Comparison of ENCODE assay signal across 13 cellular contexts in genomic region chr11:67585911-67586310, GRCh38. TPM values are rescaled to one million over a fixed set of nuclear protein-coding genes. Genes with fewer than 3 reads are reported as not detected.
DNase-seq lines count a peak whose midpoint lies in the region; ATAC-seq and TF ChIP-seq lines count a peak whose summit lies in the region.
"Had no signal": no experiment of that assay in that cellular context is flagged by ENCODE, and none has a peak within 500 bp of the region (broad histone marks: within the 10 kb centered on the region; RNA-seq: fewer than 3 reads in every experiment).

No MANE protein-coding gene starts in this region.

- H3K27ac ChIP-seq in OCI-LY7 (ENCODE audit: low read depth, low read length, poor library complexity, severe bottlenecking) (peak overlapping the region; percentile 84), endodermal cell (ENCODE audit: low read depth, low read length) (no peak overlapping the region)
- H3K27ac ChIP-seq: right lobe of liver had no signal

- POLR2A ChIA-PET in OCI-LY7 (lab: Charles Lee) = no interaction called here

- CTCF ChIA-PET in OCI-LY7 (lab: Charles Lee; ENCODE audit: unreplicated experiment) = no interaction called here

- H3K4me3 Mint-ChIP-seq in endodermal cell = peak overlapping the region; percentile 86

- H3K9me2 ChIP-seq in OCI-LY7 (ENCODE audit: insufficient read depth, low read length) = no peaks in the 10 kb centered on the region

- H3K36me3 ChIP-seq in OCI-LY7 (ENCODE audit: insufficient read depth, low read length) (peaks cover 62% of the 10 kb centered on the region), endodermal cell (ENCODE audit: control insufficient read depth, insufficient read depth, low read length) (peaks cover 40% of the 10 kb centered on the region)
- H3K36me3 ChIP-seq: right lobe of liver had no signal

- H3K36me3 Mint-ChIP-seq in endodermal cell (ENCODE audit: low read depth) = peaks cover 49% of the 10 kb centered on the region

- H3K27ac Mint-ChIP-seq in endodermal cell = peak overlapping the region; percentile 92

- peak; percentile 20 for DNase-seq in OCI-LY7 (ENCODE audit: low spot score)
- DNase-seq in endodermal cell = no peak
- DNase-seq in retinal pigment epithelial cell (ENCODE audit: low read depth) = no peak
- DNase-seq in GM20000 (ENCODE audit: low spot score) = no peak
- DNase-seq in activated CD4-positive, alpha-beta T cell treated with anti-CD3 and anti-CD28 coated beads for 1 hour = no peak
- DNase-seq: activated effector memory CD4-positive, alpha-beta T cell treated with anti-CD3 and anti-CD28 coated beads, Interleukin-2, amount 50 U/mL, for 16 hours; dermis blood vessel endothelial cell; head of caudate nucleus; NCI-H2081 treated with DMSO at 0.1 percent for 48 hours; right lobe of liver had no signal

- H3K4me3 ChIP-seq in GM08714 (ENCODE audit: low read length) (peak overlapping the region; percentile 71; the same call in 1 of the 2 replicates), OCI-LY7 (ENCODE audit: low read depth, low read length, poor library complexity, severe bottlenecking) (peak overlapping the region; percentile 88), endodermal cell (ENCODE audit: low read length) (peak overlapping the region; percentile 92), retinal pigment epithelial cell (ENCODE audit: low read length) (peak overlapping the region; percentile 83)
- H3K4me3 ChIP-seq: right lobe of liver had no signal

- WGBS in endodermal cell (ENCODE audit: insufficient coverage in 1 of 2, insufficient read length in 1 of 2), 2 experiments = 89 to 100% methylated on average over 1 to 4 of the region's 4 CpGs

- BruUV-seq in OCI-LY7 (replicated peaks; lab: Mats Ljungman, UMichigan) = TSS peak; percentile 60

- no peak for ATAC-seq in HG03460 (IDR thresholded peaks at IDR 0.05; ENCODE audit: unreplicated experiment)
- ATAC-seq: right lobe of liver had no signal

- H2AFZ ChIP-seq in OCI-LY7 (ENCODE audit: low read length) = no peak overlapping the region

- intact Hi-C loops in OCI-LY7 (cut with micrococcal nuclease; ENCODE audit: unreplicated experiment) = loop anchor here (5.0 to 10.0 kb wide), 2 partner anchors 184 to 231 kb away; partner anchors contain the start of genes POLD4, PPP1CA and TBC1D10C

- no peak overlapping the region for H3K9ac ChIP-seq in endodermal cell (ENCODE audit: extremely low read depth, low read length, poor library complexity, severe bottlenecking)

- H3K4me2 ChIP-seq in OCI-LY7 (ENCODE audit: low read length) = peak overlapping the region; percentile 91

- H3K27me3 ChIP-seq in endodermal cell (ENCODE audit: control insufficient read depth, insufficient read depth, low read length, poor library complexity, severe bottlenecking) = no peaks in the 10 kb centered on the region
- H3K27me3 ChIP-seq: right lobe of liver had no signal

- TF ChIP-seq CTCF in OCI-LY7 (conservative IDR thresholded peaks at IDR 0.05; ENCODE audit: low read length) = no peak
- TF ChIP-seq CTCF in endodermal cell (conservative IDR thresholded peaks at IDR 0.05) = no peak
- no peak for TF ChIP-seq CTCF in retinal pigment epithelial cell (conservative IDR thresholded peaks at IDR 0.05; ENCODE audit: low read depth, low read length)
- no peak for TF ChIP-seq CTCF in GM20000 (IDR thresholded peaks at IDR 0.05; ENCODE audit: extremely low read depth, missing control alignments)

- peaks cover 10% of the 10 kb centered on the region; the same call in 1 of the 2 replicates for H3K9me3 ChIP-seq in OCI-LY7 (ENCODE audit: low read length)
- H3K9me3 ChIP-seq in endodermal cell (ENCODE audit: control insufficient read depth, low read length) = no peaks in the 10 kb centered on the region
- H3K9me3 ChIP-seq: right lobe of liver had no signal

- no peaks in the 10 kb centered on the region for H3K27me3 Mint-ChIP-seq in endodermal cell (ENCODE audit: insufficient read depth)

- peaks cover 36% of the 10 kb centered on the region for H3K4me1 Mint-ChIP-seq in endodermal cell

- H3K4me1 ChIP-seq in OCI-LY7 (ENCODE audit: insufficient read depth, low read length, poor library complexity, severe bottlenecking) (peaks cover 61% of the 10 kb centered on the region), endodermal cell (ENCODE audit: control insufficient read depth, insufficient read depth, low read length) (no peaks in the 10 kb centered on the region)

- peaks cover 39% of the 10 kb centered on the region; the same call in 1 of the 2 replicates for H3K79me2 ChIP-seq in OCI-LY7 (ENCODE audit: insufficient read depth, low read depth, low read length)

- no peaks in the 10 kb centered on the region for H4K20me1 ChIP-seq in OCI-LY7 (ENCODE audit: insufficient read depth, low read length)

- H3K9me3 Mint-ChIP-seq in endodermal cell = peaks cover 3% of the 10 kb centered on the region

RNA-seq across cellular contexts. Expression of gene GSTP1, which starts 2.3 kb away (rescaled TPM):
- total RNA-seq in OCI-LY7 (2014; rRNA removed; shearing (Covaris generic)) = 1,251 and 1,604 TPM in 2 replicates
- total RNA-seq in OCI-LY7 (2022) = 1,017 and 1,139 TPM in 2 replicates
- 1,000 to 10,000 TPM; 1,359 to 1,473 TPM for total RNA-seq in endodermal cell
- polyA plus RNA-seq in endodermal cell (2013, experiment 1 of 2) = 860 TPM
- polyA plus RNA-seq in endodermal cell (2013, experiment 2 of 2) = 803 TPM

RNA-seq across cellular contexts. Expression of gene NDUFV1, which starts 20.8 kb away (rescaled TPM):
- 257 and 283 TPM in 2 replicates for total RNA-seq in OCI-LY7 (2014; rRNA removed; shearing (Covaris generic))
- 294 and 335 TPM in 2 replicates for total RNA-seq in OCI-LY7 (2022)
- total RNA-seq in endodermal cell = 100 to 1,000 TPM; 135 to 160 TPM
- polyA plus RNA-seq in endodermal cell (2013, experiment 1 of 2) = 138 TPM
- polyA plus RNA-seq in endodermal cell (2013, experiment 2 of 2) = 109 TPM

RNA-seq across cellular contexts. Expression of gene NUDT8, which starts 43.8 kb away (rescaled TPM):
- total RNA-seq in OCI-LY7 (2014; rRNA removed; shearing (Covaris generic)) = 14.4 and 20.4 TPM in 2 replicates
- total RNA-seq in OCI-LY7 (2022) = 31.7 and 35.4 TPM in 2 replicates
- total RNA-seq in endodermal cell = 10 to 100 TPM in 1 of 2 donors, 1 to 10 TPM in 1; 9.5 to 13.1 TPM
- 13.6 TPM for polyA plus RNA-seq in endodermal cell (2013, experiment 1 of 2)
- polyA plus RNA-seq in endodermal cell (2013, experiment 2 of 2) = 13.4 TPM

RNA-seq across cellular contexts. Expression of gene TBX10, which starts 53.7 kb away (rescaled TPM):
- 2.4 and 4.3 TPM in 2 replicates for total RNA-seq in OCI-LY7 (2014; rRNA removed; shearing (Covaris generic))
- total RNA-seq in OCI-LY7 (2022) (5.3 and 5.7 TPM in 2 replicates), endodermal cell (not detected)
- polyA plus RNA-seq in endodermal cell (2013, experiment 1 of 2) = 1.7 TPM
- 1.7 TPM for polyA plus RNA-seq in endodermal cell (2013, experiment 2 of 2)
- total RNA-seq: dermis blood vessel endothelial cell, lung microvascular endothelial cell had no signal
